ENCODE assay signal across 31 cellular contexts in the genomic region with DNA sequence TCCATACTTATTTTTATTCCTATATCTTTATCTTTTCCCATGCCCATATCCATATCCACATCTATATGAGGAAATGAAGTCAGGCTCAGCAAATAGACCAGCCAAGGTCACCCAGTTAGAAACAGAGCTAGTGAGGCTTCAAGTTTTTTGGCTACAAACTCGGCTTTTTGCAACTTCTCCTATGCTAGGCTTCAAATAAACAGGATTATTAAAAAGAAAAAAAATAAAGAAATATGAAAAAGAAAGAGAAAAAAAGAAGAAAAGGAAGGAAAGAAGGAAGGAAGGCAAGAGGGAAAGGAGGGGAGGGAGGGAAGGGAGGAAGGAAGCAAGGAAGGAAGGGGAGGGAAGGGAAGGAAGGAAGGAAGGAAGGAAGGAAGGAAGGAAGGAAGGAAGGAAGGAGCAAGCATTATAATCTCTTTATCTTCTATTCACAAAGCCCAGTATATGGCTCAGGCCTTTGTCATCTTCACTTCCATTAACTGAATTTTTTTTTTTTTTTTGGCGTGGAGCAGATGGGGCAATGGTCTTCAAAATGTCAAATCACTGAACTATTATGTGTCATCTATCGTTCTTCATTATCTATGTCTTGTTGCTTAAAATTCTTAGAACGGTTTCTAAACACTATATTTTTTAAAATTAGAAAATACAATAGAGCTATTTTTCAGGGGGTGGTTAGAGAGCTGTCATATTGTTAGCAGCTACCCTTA.
"Had no signal": no experiment of that assay in that cellular context is flagged by ENCODE, and none has a peak within 500 bp of the region (broad histone marks: within the 10 kb centered on the region; RNA-seq: fewer than 3 reads in every experiment).

No MANE protein-coding gene starts in this region.

- DNase-seq: naive thymus-derived CD4-positive, alpha-beta T cell; natural killer cell; nucleus accumbens; posterior cingulate gyrus; psoas muscle; right cardiac atrium; spleen; stimulated activated CD4-positive, alpha-beta T cell treated with anti-CD3 and anti-CD28 coated beads, Interleukin-12 subunit alpha, Interleukin-12 subunit beta, amount 100 ng/mL, for 4 hours; stimulated activated CD4-positive, alpha-beta T cell treated with anti-CD3 and anti-CD28 coated beads, Interleukin-1b, Interleukin-23, amount 100 ng/mL, for 48 hours; stimulated activated CD4-positive, alpha-beta T cell treated with anti-CD3 and anti-CD28 coated beads, Interleukin-4, amount 100 ng/mL, for 1 hour; stimulated activated CD4-positive, alpha-beta T cell treated with anti-CD3 and anti-CD28 coated beads, Interleukin-4, amount 100 ng/mL, for 4 hours; stimulated activated CD8-positive, alpha-beta memory T cell treated with anti-CD3 and anti-CD28 coated beads, Interleukin-4, amount 100 ng/mL, for 48 hours; stimulated activated naive CD4-positive, alpha-beta T cell; stimulated activated naive CD8-positive, alpha-beta T cell treated with anti-CD3 and anti-CD28 coated beads, Interleukin-15, amount 100 ng/mL, for 72 hours; stimulated activated naive CD8-positive, alpha-beta T cell treated with anti-CD3 and anti-CD28 coated beads, Interleukin-15, Interleukin-2, amounts not matched to agents 100 U/mL and 50 U/mL, for 24 hours; substantia nigra; testis; tibial artery; transverse colon; upper lobe of right lung; uterus had no signal

- H3K9me3 ChIP-seq: neutrophil, psoas muscle, spleen, suprapubic skin, testis, tibial artery, transverse colon, upper lobe of right lung, uterus had no signal

- H3K27ac Mint-ChIP-seq: nephron; progenitor cell of endocrine pancreas; stimulated activated memory B cell treated with anti-CD40 and anti-IgM and Interleukin-4, amounts not matched to agents 10 μg/mL and 1 μg/mL and 100 μg/mL, for 72 hours; stimulated activated naive CD8-positive, alpha-beta T cell treated with anti-CD3 and anti-CD28 coated beads, Interleukin-15, amount 100 ng/mL, for 72 hours; type B pancreatic cell had no signal

- H3K27me3 ChIP-seq: testis had no signal

- H3K9me3 Mint-ChIP-seq: natural killer cell; nephron; stimulated activated memory B cell treated with anti-CD40 and anti-IgM and Interleukin-4, amounts not matched to agents 10 μg/mL and 1 μg/mL and 100 μg/mL, for 72 hours; stimulated activated naive CD8-positive, alpha-beta T cell treated with anti-CD3 and anti-CD28 coated beads, Interleukin-15, amount 100 ng/mL, for 72 hours; type B pancreatic cell had no signal

- H3K27ac ChIP-seq: neutrophil, parathyroid adenoma, psoas muscle, skin epidermis, spleen, suprapubic skin, testis, tibial artery, transverse colon, upper lobe of right lung, uterus had no signal

- H3K4me3 Mint-ChIP-seq: naive thymus-derived CD4-positive, alpha-beta T cell; natural killer cell; nephron; stimulated activated memory B cell treated with anti-CD40 and anti-IgM and Interleukin-4, amounts not matched to agents 10 μg/mL and 1 μg/mL and 100 μg/mL, for 72 hours; stimulated activated naive CD8-positive, alpha-beta T cell treated with anti-CD3 and anti-CD28 coated beads, Interleukin-15, amount 100 ng/mL, for 72 hours; type B pancreatic cell had no signal

- H3K36me3 Mint-ChIP-seq: natural killer cell; stimulated activated memory B cell treated with anti-CD40 and anti-IgM and Interleukin-4, amounts not matched to agents 10 μg/mL and 1 μg/mL and 100 μg/mL, for 72 hours; type B pancreatic cell had no signal

- H3K4me3 ChIP-seq: psoas muscle, skin epidermis, smooth muscle cell, spleen, suprapubic skin, testis, tibial artery, transverse colon, upper lobe of right lung, uterus had no signal

- ATAC-seq: naive thymus-derived CD4-positive, alpha-beta T cell; natural killer cell; psoas muscle; right cardiac atrium; sciatic nerve; stimulated activated naive CD8-positive, alpha-beta T cell treated with anti-CD3 and anti-CD28 coated beads, Interleukin-15, amount 100 ng/mL, for 72 hours; stimulated activated naive CD8-positive, alpha-beta T cell treated with anti-CD3 and anti-CD28 coated beads, Interleukin-15, Interleukin-2, amounts not matched to agents 100 U/mL and 50 U/mL, for 24 hours; upper lobe of right lung had no signal

- H3K36me3 ChIP-seq: neutrophil, spleen, suprapubic skin, tibial artery, transverse colon, upper lobe of right lung, uterus had no signal

- H3K4me1 ChIP-seq: parathyroid adenoma, psoas muscle, uterus had no signal
